In the genomic region with DNA sequence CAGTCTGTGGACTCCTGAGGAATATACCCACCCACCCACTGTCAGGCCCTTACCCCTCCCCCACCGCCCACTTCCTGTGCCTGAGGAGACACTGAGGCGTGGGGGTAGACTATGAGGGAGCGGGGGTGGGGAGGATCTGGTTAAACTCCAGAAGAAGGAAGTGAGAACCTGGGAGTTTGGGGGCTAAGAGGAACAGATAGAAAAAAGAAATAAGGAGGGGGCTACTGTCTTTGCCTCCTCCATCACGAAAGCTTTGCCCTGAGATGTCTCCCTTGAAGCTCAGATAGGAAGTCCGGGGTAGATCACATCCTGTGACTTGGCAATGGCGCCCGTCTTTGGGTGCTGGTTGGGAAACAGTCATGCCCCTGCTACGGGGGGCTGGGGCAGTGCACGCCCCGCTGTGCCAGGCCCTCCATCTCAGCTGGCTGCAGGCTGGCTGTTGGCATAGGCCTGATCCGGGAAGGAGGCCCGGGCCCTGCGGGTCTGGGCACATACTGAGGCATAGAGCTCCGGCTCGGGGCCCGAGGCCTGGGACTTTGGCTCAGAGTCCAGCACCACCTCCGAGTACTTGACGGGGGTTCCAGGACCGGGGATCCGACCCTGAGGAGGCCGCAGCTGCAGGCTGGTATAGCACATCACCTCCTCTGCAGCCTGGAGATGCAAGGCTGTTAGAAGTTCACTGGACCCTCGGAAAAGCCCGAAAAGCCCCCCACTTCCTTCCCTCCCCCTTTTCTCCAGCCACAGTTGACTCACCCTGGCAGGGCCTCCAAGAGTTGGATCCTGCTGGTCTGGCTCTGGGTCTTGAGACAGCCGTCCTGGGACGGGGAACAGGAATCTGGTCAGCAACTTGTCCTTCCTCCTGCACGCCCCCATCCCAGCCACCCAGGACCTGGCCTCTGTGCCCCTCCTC, we compare ENCODE assay signal across 12 cellular contexts. TPM values are rescaled to one million over a fixed set of nuclear protein-coding genes. Genes with fewer than 3 reads are reported as not detected.
DNase-seq lines count a peak whose midpoint lies in the region; ATAC-seq and TF ChIP-seq lines count a peak whose summit lies in the region.
"Had no signal": no experiment of that assay in that cellular context is flagged by ENCODE, and none has a peak within 500 bp of the region (broad histone marks: within the 10 kb centered on the region; RNA-seq: fewer than 3 reads in every experiment).

No MANE protein-coding gene starts in this region.

- BruUV-seq in IMR-90 (replicated peaks; lab: Mats Ljungman, UMichigan) = no TSS peak

- intact Hi-C loops in IMR-90 (cut with micrococcal nuclease) = loop anchor here (10.0 kb wide), 2 partner anchors 165 kb away; a partner anchor contains a TSS
- intact Hi-C loops in activated CD4-positive, alpha-beta T cell treated with anti-CD3 and anti-CD28 coated beads, Interleukin-2, amount 10 ng/mL, durations not matched to agents 24 days and 14 days (cut with micrococcal nuclease) = loop anchor here (5.0 kb wide), 1 partner anchor 537 kb away; no protein-coding TSS in a partner anchor
- intact Hi-C loops in posterior vena cava (cut with DNase I) = loop anchor here in 1 of 2 donors (5.0 kb wide), 1 partner anchor 37 kb away; no protein-coding TSS in a partner anchor

- no peak overlapping the region for H4K5ac ChIP-seq in IMR-90 (ENCODE audit: low read depth, low read length)

- peak overlapping the region; percentile 92 for H3K4me3 Mint-ChIP-seq in activated CD4-positive, alpha-beta T cell treated with anti-CD3 and anti-CD28 coated beads, Interleukin-2, amount 10 ng/mL, durations not matched to agents 24 days and 14 days

- H3K9me3 Mint-ChIP-seq in activated CD4-positive, alpha-beta T cell treated with anti-CD3 and anti-CD28 coated beads, Interleukin-2, amount 10 ng/mL, durations not matched to agents 24 days and 14 days = no peaks in the 10 kb centered on the region

- H3K9me1 ChIP-seq in IMR-90 (ENCODE audit: insufficient read depth, low read length) = peaks cover 4% of the 10 kb centered on the region; the same call in 1 of the 2 replicates

- no peak overlapping the region for H3K18ac ChIP-seq in IMR-90 (ENCODE audit: low read depth, low read length)

- TF ChIP-seq CTCF in IMR-90 (conservative IDR thresholded peaks at IDR 0.05; ENCODE audit: low read depth, low read length) (no peak), fibroblast of mammary gland (conservative IDR thresholded peaks at IDR 0.05; ENCODE audit: control insufficient read depth, insufficient read depth, low read depth, low read length) (no peak)

- DNase-seq in IMR-90 (no peak), fibroblast of mammary gland (ENCODE audit: low read depth) (peak; percentile 67), globus pallidus (ENCODE audit: low spot score) (no peak), posterior vena cava (ENCODE audit: low spot score) (no peak), inferior parietal cortex (ENCODE audit: extremely low spot score) (no peak)
- DNase-seq in activated CD4-positive, alpha-beta T cell treated with anti-CD3 and anti-CD28 coated beads, Interleukin-2, amount 10 ng/mL, durations not matched to agents 24 days and 14 days = peak; percentile 84
- peak; percentile 36 for DNase-seq in stimulated activated naive CD4-positive, alpha-beta T cell treated with Interleukin-2 at 50 U/mL for 16 hours (lab: John Stamatoyannopoulos, UW)

- H2BK120ac ChIP-seq in IMR-90 (ENCODE audit: low read depth, low read length) = no peak overlapping the region

- H3K79me1 ChIP-seq in IMR-90 (ENCODE audit: low read depth in 1 of 2, low read length in 2 of 2) = 0 out of 4 replicates have a peak, but pooled peaks cover 0 to 4% of the 10 kb centered on the region in 2 experiments

- TF ChIP-seq RAD21 in IMR-90 (IDR thresholded peaks at IDR 0.05; ENCODE audit: low read length) = no peak

- peaks cover 14% of the 10 kb centered on the region for H3K36me3 Mint-ChIP-seq in activated CD4-positive, alpha-beta T cell treated with anti-CD3 and anti-CD28 coated beads, Interleukin-2, amount 10 ng/mL, durations not matched to agents 24 days and 14 days (ENCODE audit: low read depth)

- no peak overlapping the region for H3K9ac ChIP-seq in IMR-90 (ENCODE audit: low read depth, low read length)

- dilution Hi-C loops in IMR-90 (cut with HindIII; ENCODE audit: low sequenced_read_pairs, unreplicated experiment) = no loop called here

- H3K27me3 Mint-ChIP-seq in activated CD4-positive, alpha-beta T cell treated with anti-CD3 and anti-CD28 coated beads, Interleukin-2, amount 10 ng/mL, durations not matched to agents 24 days and 14 days = no peaks in the 10 kb centered on the region

- no peak overlapping the region for H2AK5ac ChIP-seq in IMR-90 (ENCODE audit: low read depth, low read length)

- H2BK15ac ChIP-seq in IMR-90 (ENCODE audit: low read depth, low read length) = no peak overlapping the region

- no peak overlapping the region for H3K4me2 ChIP-seq in IMR-90 (ENCODE audit: low read depth, low read length)

- no peak overlapping the region for H3K4me3 ChIP-seq in IMR-90 (ENCODE audit: insufficient read depth, low read depth, low read length)
- H3K4me3 ChIP-seq in fibroblast of mammary gland (ENCODE audit: control insufficient read depth, low read depth, low read length) = no peak overlapping the region
- H3K4me3 ChIP-seq: body of pancreas had no signal

- no peaks in the 10 kb centered on the region for H3K9me3 ChIP-seq in IMR-90 (ENCODE audit: control insufficient read depth, insufficient read depth, low read length)
- H3K9me3 ChIP-seq: body of pancreas had no signal

- no peak overlapping the region for H3K27ac ChIP-seq in IMR-90 (ENCODE audit: insufficient read depth, low read length)
- H3K27ac ChIP-seq: body of pancreas had no signal

- no peak overlapping the region; a peak in 1 of 4 replicates for H4K8ac ChIP-seq in IMR-90 (ENCODE audit: low read depth in 2 of 2, low read length in 2 of 2)

- no peak overlapping the region for H2BK20ac ChIP-seq in IMR-90 (ENCODE audit: low read depth, low read length)

- H3K4ac ChIP-seq in IMR-90 (ENCODE audit: low read depth, low read length) = no peak overlapping the region

- H3K56ac ChIP-seq in IMR-90 (ENCODE audit: extremely low read depth, insufficient read depth, low read length) = no peak overlapping the region

- H3K4me1 ChIP-seq in IMR-90 (ENCODE audit: control insufficient read depth, insufficient read depth, low read length) = peaks cover 14% of the 10 kb centered on the region

- no peaks in the 10 kb centered on the region for H3K36me3 ChIP-seq in IMR-90 (ENCODE audit: control insufficient read depth, insufficient read depth, low read length)

- POLR2A ChIA-PET in IMR-90 (lab: Charles Lee; ENCODE audit: unreplicated experiment) = no interaction called here

- no peak overlapping the region for H3K14ac ChIP-seq in IMR-90 (replicated peaks; ENCODE audit: low read depth, low read length)

- H3K4me1 Mint-ChIP-seq in activated CD4-positive, alpha-beta T cell treated with anti-CD3 and anti-CD28 coated beads, Interleukin-2, amount 10 ng/mL, durations not matched to agents 24 days and 14 days = peaks cover 44% of the 10 kb centered on the region

- no peak overlapping the region for H2AK9ac ChIP-seq in IMR-90 (replicated peaks; ENCODE audit: low read depth, low read length, poor library complexity)

- no peaks in the 10 kb centered on the region for H3K27me3 ChIP-seq in IMR-90 (ENCODE audit: control insufficient read depth, insufficient read depth, low read length)
- H3K27me3 ChIP-seq: body of pancreas had no signal

- in situ Hi-C loops in IMR-90 (cut with MboI; ENCODE audit: low sequenced_read_pairs) = loop anchor here (10.0 kb wide), 1 partner anchor 145 kb away; no protein-coding TSS in a partner anchor

- WGBS in IMR-90 (ENCODE audit: extremely low coverage in 2 of 2, insufficient read length in 1 of 2), 2 experiments = 86% methylated on average over 7 of the region's 26 CpGs; no CpG with 5 or more reads in 1 of the 2 experiments

- H3K23ac ChIP-seq in IMR-90 (ENCODE audit: low read depth, low read length) = no peak overlapping the region

- peak overlapping the region; percentile 73 for H2AFZ ChIP-seq in IMR-90 (replicated peaks; ENCODE audit: low read length, poor library complexity)

- no peaks in the 10 kb centered on the region for H4K20me1 ChIP-seq in IMR-90 (ENCODE audit: insufficient read depth, low read length)

- H2BK5ac ChIP-seq in IMR-90 (ENCODE audit: low read depth, low read length, poor library complexity, severe bottlenecking) = no peak overlapping the region

- no peak for TF ChIP-seq POLR2A in IMR-90 (IDR thresholded peaks at IDR 0.05; ENCODE audit: low read depth, low read length)

- H3K27ac Mint-ChIP-seq in activated CD4-positive, alpha-beta T cell treated with anti-CD3 and anti-CD28 coated beads, Interleukin-2, amount 10 ng/mL, durations not matched to agents 24 days and 14 days = peak overlapping the region; percentile 96

- ATAC-seq in IMR-90 (ENCODE audit: low read depth) (no peak), HG02678 (IDR thresholded peaks at IDR 0.05; ENCODE audit: unreplicated experiment) (no peak)
- ATAC-seq: body of pancreas had no signal

- no peak overlapping the region for H4K91ac ChIP-seq in IMR-90 (ENCODE audit: insufficient read depth, low read depth, low read length)

- CTCF ChIA-PET in IMR-90 (lab: Yijun Ruan, JAX) = interaction anchor here (1.5 kb wide), 1 partner anchor 8 kb away, joined by 3 read pairs; a partner anchor contains a TSS

RNA-seq across cellular contexts. Expression of a gene that starts 1.0 kb away (rescaled TPM):
- total RNA-seq in IMR-90 (2012; rRNA removed) (not detected in 2 replicates), posterior vena cava (under 1 TPM; 0.24 to 0.56 TPM)
- not detected in 2 replicates for polyA plus RNA-seq in IMR-90 (2012; rRNA removed)
- polyA plus RNA-seq in IMR-90 (2012; cell fraction: cytosol; rRNA removed) = 0.27 TPM in 1 of 2 replicates, not detected in the other
- polyA plus RNA-seq in IMR-90 (2012; cell fraction: nucleus; rRNA removed; ENCODE audit: low replicate concordance) = not detected in 2 replicates
- total RNA-seq in activated CD4-positive, alpha-beta T cell treated with anti-CD3 and anti-CD28 coated beads, Interleukin-2, amount 10 ng/mL, durations not matched to agents 24 days and 14 days = 80.4 and 81.8 TPM in 2 replicates
- total RNA-seq: NCI-H460 had no signal

RNA-seq across cellular contexts. Expression of a gene that starts 8.1 kb away (rescaled TPM):
- total RNA-seq in IMR-90 (2012; rRNA removed) (13,690 and 21,707 TPM in 2 replicates), posterior vena cava (over 10,000 TPM; 18,238 to 21,166 TPM)
- polyA plus RNA-seq in IMR-90 (2012; rRNA removed) = 39.7 and 88.0 TPM in 2 replicates
- polyA plus RNA-seq in IMR-90 (2012; cell fraction: cytosol; rRNA removed) = not detected in 2 replicates
- not detected in 2 replicates for polyA plus RNA-seq in IMR-90 (2012; cell fraction: nucleus; rRNA removed; ENCODE audit: low replicate concordance)
- 5,949 and 6,301 TPM in 2 replicates for total RNA-seq in activated CD4-positive, alpha-beta T cell treated with anti-CD3 and anti-CD28 coated beads, Interleukin-2, amount 10 ng/mL, durations not matched to agents 24 days and 14 days

RNA-seq across cellular contexts. Expression of a gene that starts 8.4 kb away (rescaled TPM):
- total RNA-seq in IMR-90 (2012; rRNA removed) = 6.8 and 10.0 TPM in 2 replicates
- polyA plus RNA-seq in IMR-90 (2012; rRNA removed) = 21.1 and 24.4 TPM in 2 replicates
- 15.4 and 21.2 TPM in 2 replicates for polyA plus RNA-seq in IMR-90 (2012; cell fraction: cytosol; rRNA removed)
- 17.3 and 33.3 TPM in 2 replicates for polyA plus RNA-seq in IMR-90 (2012; cell fraction: nucleus; rRNA removed; ENCODE audit: low replicate concordance)
- 20.8 and 21.8 TPM in 2 replicates for total RNA-seq in activated CD4-positive, alpha-beta T cell treated with anti-CD3 and anti-CD28 coated beads, Interleukin-2, amount 10 ng/mL, durations not matched to agents 24 days and 14 days
- 10 to 100 TPM; 54.6 to 60.3 TPM for total RNA-seq in posterior vena cava

RNA-seq across cellular contexts. Expression of a gene that starts 15.3 kb away (rescaled TPM):
- total RNA-seq in IMR-90 (2012; rRNA removed) (0.56 and 2.5 TPM in 2 replicates), posterior vena cava (under 1 TPM; 0.29 to 0.46 TPM)
- polyA plus RNA-seq in IMR-90 (2012; rRNA removed) = 2.1 and 2.8 TPM in 2 replicates
- 0.82 and 1.1 TPM in 2 replicates for polyA plus RNA-seq in IMR-90 (2012; cell fraction: cytosol; rRNA removed)
- 7.1 and 7.2 TPM in 2 replicates for polyA plus RNA-seq in IMR-90 (2012; cell fraction: nucleus; rRNA removed; ENCODE audit: low replicate concordance)
- total RNA-seq in activated CD4-positive, alpha-beta T cell treated with anti-CD3 and anti-CD28 coated beads, Interleukin-2, amount 10 ng/mL, durations not matched to agents 24 days and 14 days = 9.9 and 10.8 TPM in 2 replicates

RNA-seq across cellular contexts. Expression of a gene that starts 24.0 kb away (rescaled TPM):
- 0.54 and 0.56 TPM in 2 replicates for total RNA-seq in IMR-90 (2012; rRNA removed)
- polyA plus RNA-seq in IMR-90 (2012; rRNA removed) = 3.7 and 3.9 TPM in 2 replicates
- 5.2 and 9.9 TPM in 2 replicates for polyA plus RNA-seq in IMR-90 (2012; cell fraction: cytosol; rRNA removed)
- 2.5 and 4.3 TPM in 2 replicates for polyA plus RNA-seq in IMR-90 (2012; cell fraction: nucleus; rRNA removed; ENCODE audit: low replicate concordance)
- 0.52 and 0.82 TPM in 2 replicates for total RNA-seq in activated CD4-positive, alpha-beta T cell treated with anti-CD3 and anti-CD28 coated beads, Interleukin-2, amount 10 ng/mL, durations not matched to agents 24 days and 14 days
- total RNA-seq in posterior vena cava = 1 to 10 TPM in 1 of 2 donors, not detected in 1; 1.2 TPM
- total RNA-seq: mesenteric fat pad, subcutaneous adipose tissue had no signal

Comparison
In these comparisons a context has a peak if more than half of its experiments do, and no peak if none do; other contexts are left out.
1. DNase-seq: peak in activated CD4-positive, alpha-beta T cell treated with anti-CD3 and anti-CD28 coated beads, Interleukin-2, amount 10 ng/mL, durations not matched to agents 24 days and 14 days (single experiment), fibroblast of mammary gland (single experiment) and stimulated activated naive CD4-positive, alpha-beta T cell treated with Interleukin-2 at 50 U/mL for 16 hours (single experiment); none in IMR-90 (single experiment), globus pallidus (single experiment), posterior vena cava (single experiment) and inferior parietal cortex (single experiment).
2. RNA of a gene that starts 1.0 kb away (total RNA-seq): 80.4 to 81.8 TPM in activated CD4-positive, alpha-beta T cell treated with anti-CD3 and anti-CD28 coated beads, Interleukin-2, amount 10 ng/mL, durations not matched to agents 24 days and 14 days; 0.24 to 0.56 TPM in posterior vena cava and not detected in IMR-90; every median in the first group is over 10 times any median in the second.